In genomic region chr12:111369496-111370220, GRCh38 we compare ENCODE assay signal across 8 cellular contexts. TPM values are rescaled to one million over a fixed set of nuclear protein-coding genes. Genes with fewer than 3 reads are reported as not detected.
DNase-seq lines count a peak whose midpoint lies in the region; ATAC-seq, FAIRE-seq and TF ChIP-seq lines count a peak whose summit lies in the region.

No MANE protein-coding gene starts in this region.

- H3K4me1 ChIP-seq in ES-I3 (ENCODE audit: insufficient read depth, low read length) = no peaks in the 10 kb centered on the region
- peaks cover 27% of the 10 kb centered on the region for H3K4me1 ChIP-seq in PC-9 (replicated peaks; ENCODE audit: insufficient read depth)
- H3K4me1 ChIP-seq in prostate gland (replicated peaks) = no peaks in the 10 kb centered on the region

- no peak for FAIRE-seq in RCC 7860 (lab: Jason Lieb, UNC)

- no peak overlapping the region for H3K27ac ChIP-seq in PC-9
- H3K27ac ChIP-seq in prostate gland = peak overlapping the region in 1 of 2 donors; percentile 51

- TSS peak; percentile 51 for BruUV-seq in PC-9 (replicated peaks; lab: Mats Ljungman, UMichigan)

- peak; percentile 77 for ATAC-seq in esophagus mucosa
- no peak for ATAC-seq in left lobe of liver

- peaks cover 27% of the 10 kb centered on the region; the same call in 1 of the 2 replicates for H3K79me2 ChIP-seq in PC-9 (ENCODE audit: low read depth)

- H3K9ac ChIP-seq in ES-I3 (ENCODE audit: low read depth, low read length) = peak overlapping the region; percentile 90; the same call in 1 of the 2 replicates

- peaks cover 12% of the 10 kb centered on the region; the same call in 1 of the 2 replicates for H3F3A ChIP-seq in PC-9 (ENCODE audit: insufficient read depth, low read depth)

- POLR2A ChIA-PET in PC-9 (lab: Charles Lee; ENCODE audit: unreplicated experiment) = interaction anchor here (0.5 to 0.6 kb wide), 3 partner anchors 12 to 1246 kb away, joined by 3 to 17 read pairs (median 5); partner anchors contain the start of gene IFT81

- H3K36me3 ChIP-seq in ES-I3 (ENCODE audit: insufficient read depth, low read length) = no peaks in the 10 kb centered on the region
- no peaks in the 10 kb centered on the region for H3K36me3 ChIP-seq in PC-9 (ENCODE audit: low read depth)
- no peaks in the 10 kb centered on the region for H3K36me3 ChIP-seq in prostate gland

- intact Hi-C loops in PC-9 (cut with micrococcal nuclease; ENCODE audit: unreplicated experiment) = no loop called here
- intact Hi-C loops in prostate gland (cut with DNase I) = no loop called here

- no peak for TF ChIP-seq POLR2A in prostate gland (IDR thresholded peaks at IDR 0.05)

- H3K9me3 ChIP-seq in ES-I3 (ENCODE audit: control insufficient read depth, insufficient read depth, low read length) (no peaks in the 10 kb centered on the region), PC-9 (ENCODE audit: insufficient read depth, low read depth) (no peaks in the 10 kb centered on the region), prostate gland (no peaks in the 10 kb centered on the region)

- 52% methylated on average over 13 of the region's 13 CpGs for WGBS in prostate gland

- H4K20me1 ChIP-seq in PC-9 (ENCODE audit: insufficient read depth) = 0 out of 2 replicates have a peak, but pooled peaks cover 3% of the 10 kb centered on the region

- DNase-seq in PC-9 (no peak), prostate gland (ENCODE audit: low spot score) (no peak), RCC 7860 (ENCODE audit: low spot score) (no peak), NCI-H2227 treated with DMSO at 0.1 percent for 48 hours (lab: John Stamatoyannopoulos, UW) (no peak), NCI-H1417 treated with DMSO at 0.1 percent for 48 hours (lab: John Stamatoyannopoulos, UW) (no peak), left lobe of liver (ENCODE audit: low spot score) (no peak)

- H3K4me3 ChIP-seq in PC-9 (peak overlapping the region; percentile 77; the same call in 1 of the 2 replicates), prostate gland (peak overlapping the region; percentile 80 to 94)

- peak overlapping the region; percentile 93 for H3K4me2 ChIP-seq in PC-9

- peak overlapping the region; percentile 82 for H2AFZ ChIP-seq in PC-9

- no peaks in the 10 kb centered on the region for H3K9me2 ChIP-seq in PC-9 (ENCODE audit: insufficient read depth)

- CTCF ChIA-PET in PC-9 (lab: Charles Lee) = interaction anchor here (0.6 to 0.7 kb wide), 3 partner anchors 52 to 441 kb away, joined by 3 read pairs; no protein-coding TSS in a partner anchor

- TF ChIP-seq CTCF in PC-9 (conservative IDR thresholded peaks at IDR 0.05) (no peak), prostate gland (IDR thresholded peaks at IDR 0.05) (no peak)

- H3K27me3 ChIP-seq in PC-9 (ENCODE audit: insufficient read depth, low read depth) = no peaks in the 10 kb centered on the region
- H3K27me3 ChIP-seq in prostate gland (replicated peaks; ENCODE audit: insufficient read depth) = no peaks in the 10 kb centered on the region

RNA-seq across cellular contexts. Expression of gene PHETA1, which starts 0.8 kb away (rescaled TPM):
- total RNA-seq in PC-9 (2021) = 26.2 and 28.5 TPM in 2 replicates
- 9.2 TPM for total RNA-seq in esophagus mucosa
- 10 to 100 TPM; 11.5 to 29.9 TPM for total RNA-seq in prostate gland
- 9.4 TPM for total RNA-seq in left lobe of liver

RNA-seq across cellular contexts. Expression of gene SH2B3, which starts 36.1 kb away (rescaled TPM):
- total RNA-seq in PC-9 (2021) (4.8 and 6.5 TPM in 2 replicates), esophagus mucosa (1.8 TPM), prostate gland (10 to 100 TPM; 13.3 to 34.8 TPM), left lobe of liver (11.7 TPM)
